ENCODE assay signal across 1 cellular context in genomic region chr5:146203011-146203871, GRCh38.
TF ChIP-seq lines count a peak whose summit lies in the region.

Gene RBM27, plus strand, starts transcription at chr5:146203605. Its CDS starts 161 bp downstream, at chr5:146203766.

TF ChIP-seq in SK-N-SH treated with all-trans-retinoic acid at 6 μM for 48 hours, 23 proteins besides CTCF, POLR2A, EP300 and RAD21 (continued from another document):
- TF ChIP-seq, protein P1, sequence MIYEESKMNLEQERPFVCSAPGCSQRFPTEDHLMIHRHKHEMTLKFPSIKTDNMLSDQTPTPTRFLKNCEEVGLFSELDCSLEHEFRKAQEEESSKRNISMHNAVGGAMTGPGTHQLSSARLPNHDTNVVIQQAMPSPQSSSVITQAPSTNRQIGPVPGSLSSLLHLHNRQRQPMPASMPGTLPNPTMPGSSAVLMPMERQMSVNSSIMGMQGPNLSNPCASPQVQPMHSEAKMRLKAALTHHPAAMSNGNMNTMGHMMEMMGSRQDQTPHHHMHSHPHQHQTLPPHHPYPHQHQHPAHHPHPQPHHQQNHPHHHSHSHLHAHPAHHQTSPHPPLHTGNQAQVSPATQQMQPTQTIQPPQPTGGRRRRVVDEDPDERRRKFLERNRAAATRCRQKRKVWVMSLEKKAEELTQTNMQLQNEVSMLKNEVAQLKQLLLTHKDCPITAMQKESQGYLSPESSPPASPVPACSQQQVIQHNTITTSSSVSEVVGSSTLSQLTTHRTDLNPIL (CRISPR knock-in tag; IDR thresholded peaks at IDR 0.05; ENCODE audit: low read depth) = no peak
